ENCODE assay signal across 20 cellular contexts in the genomic region with DNA sequence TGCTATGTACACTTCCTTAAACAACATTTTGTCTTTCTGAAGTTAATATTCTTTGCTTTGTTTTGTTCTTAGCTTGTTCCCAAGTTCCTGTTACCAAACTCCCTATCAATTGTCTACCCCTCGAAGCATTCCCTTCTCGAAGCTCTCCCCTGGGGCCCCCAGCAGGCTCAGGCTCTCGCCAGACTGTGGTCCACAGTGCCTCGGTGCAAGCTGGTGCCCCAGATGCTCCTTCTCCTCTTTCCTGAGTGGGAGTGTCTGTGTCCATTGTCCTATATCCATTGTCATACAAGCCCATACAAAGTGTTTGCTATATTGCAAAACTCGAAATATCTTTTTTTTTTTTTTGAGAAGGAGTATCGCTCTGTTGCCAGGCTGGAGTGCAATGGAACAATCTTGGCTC.
"Had no signal": no experiment of that assay in that cellular context is flagged by ENCODE, and none has a peak within 500 bp of the region (broad histone marks: within the 10 kb centered on the region; RNA-seq: fewer than 3 reads in every experiment).

No MANE protein-coding gene starts in this region.

- H3K27ac ChIP-seq: parathyroid adenoma, right lobe of liver, skin epidermis, thyroid gland had no signal

- FAIRE-seq: bronchial epithelial cell, endometrium had no signal

- DNase-seq: activated CD4-positive, alpha-beta T cell treated with anti-CD3 and anti-CD28 coated beads for 4 hours; activated CD4-positive, alpha-beta T cell treated with anti-CD3 and anti-CD28 coated beads, Interleukin-2, amount 50 U/mL, for 48 hours; activated CD4-positive, CD25-positive, alpha-beta regulatory T cell; activated naive CD4-positive, alpha-beta T cell; amniotic stem cell; cerebellar nuclear complex; cortex of kidney; foreskin fibroblast; nucleus accumbens; stimulated activated CD4-positive, alpha-beta T cell treated with anti-CD3 and anti-CD28 coated beads, Interleukin-1b, Interleukin-23, amount 100 ng/mL, for 48 hours; substantia nigra; T1000; thyroid gland had no signal

- ATAC-seq: left lobe of liver; natural killer cell treated with Interleukin-12 subunit alpha and Interleukin-12 subunit beta and Interleukin-15 and Interleukin-18, amount 100 ng/mL, for 72 hours had no signal
